ENCODE assay signal across 14 cellular contexts in genomic region chr5:111734013-111734412, GRCh38. TPM values are rescaled to one million over a fixed set of nuclear protein-coding genes. Genes with fewer than 3 reads are reported as not detected.
DNase-seq lines count a peak whose midpoint lies in the region; ATAC-seq and TF ChIP-seq lines count a peak whose summit lies in the region.
"Had no signal": no experiment of that assay in that cellular context is flagged by ENCODE, and none has a peak within 500 bp of the region (broad histone marks: within the 10 kb centered on the region; RNA-seq: fewer than 3 reads in every experiment).

No MANE protein-coding gene starts in this region.

- no peaks in the 10 kb centered on the region for H3K36me3 ChIP-seq in right lobe of liver

- H3K9me3 Mint-ChIP-seq in type B pancreatic cell: peaks cover 8% of the 10 kb centered on the region

- H3K4me3 ChIP-seq in choroid plexus epithelial cell (ENCODE audit: low read depth, low read length) (no peak overlapping the region), right lobe of liver (no peak overlapping the region)
- H3K4me3 ChIP-seq: BLaER1 treated with 17β-estradiol and CSF1 and Interleukin-3, amounts not matched to agents 10 nM and 100 nM; GM12878 had no signal

- ATAC-seq in Right ventricle myocardium superior (ENCODE audit: poor library complexity): peak; percentile 39
- ATAC-seq in right lobe of liver: peak; percentile 3 to 31 (median 18)
- no peak for ATAC-seq in GM21737 (IDR thresholded peaks at IDR 0.05; ENCODE audit: unreplicated experiment)
- no peak for ATAC-seq in HG02610 (IDR thresholded peaks at IDR 0.05; ENCODE audit: unreplicated experiment)
- ATAC-seq: GM12878 had no signal

- peaks cover 0 to 50% (median 25%) of the 10 kb centered on the region in 4 donors for H3K4me1 ChIP-seq in right lobe of liver

- H3K4me3 Mint-ChIP-seq in type B pancreatic cell: peak overlapping the region; percentile 30

- H3K27me3 Mint-ChIP-seq in type B pancreatic cell: no peaks in the 10 kb centered on the region

- H3K4me1 Mint-ChIP-seq in type B pancreatic cell (ENCODE audit: unreplicated experiment): peaks cover 30% of the 10 kb centered on the region

- peak overlapping the region; percentile 41 for H3K27ac Mint-ChIP-seq in type B pancreatic cell

- peaks cover 68% of the 10 kb centered on the region for H3K36me3 Mint-ChIP-seq in type B pancreatic cell

- no peaks in the 10 kb centered on the region for H3K9me3 ChIP-seq in right lobe of liver
- H3K9me3 ChIP-seq: BLaER1 treated with 17β-estradiol and CSF1 and Interleukin-3, amounts not matched to agents 10 nM and 100 nM had no signal

- intact Hi-C loops in Right ventricle myocardium superior (cut with DNase I) (no loop called here), cardiac septum (cut with DNase I) (no loop called here), right lobe of liver (cut with DNase I) (no loop called here), posterior vena cava (cut with DNase I) (no loop called here)

- peak overlapping the region in 1 of 3 donors; percentile 25 for H3K27ac ChIP-seq in right lobe of liver
- H3K27ac ChIP-seq: BLaER1 treated with 17β-estradiol and CSF1 and Interleukin-3, amounts not matched to agents 10 nM and 100 nM had no signal

- H3K27me3 ChIP-seq in right lobe of liver: no peaks in the 10 kb centered on the region
- H3K27me3 ChIP-seq: BLaER1 treated with 17β-estradiol and CSF1 and Interleukin-3, amounts not matched to agents 10 nM and 100 nM had no signal

- no peak for TF ChIP-seq CTCF in choroid plexus epithelial cell (conservative IDR thresholded peaks at IDR 0.05; ENCODE audit: low read depth, low read length)
- no peak for TF ChIP-seq CTCF in right lobe of liver (IDR thresholded peaks at IDR 0.05)
- no peak for TF ChIP-seq CTCF in type B pancreatic cell (conservative IDR thresholded peaks at IDR 0.05)

- 100% methylated on average over 2 of the region's 6 CpGs for WGBS in right lobe of liver (ENCODE audit: insufficient coverage, low coverage, low lambda C conversion rate, missing lambda C conversion rate)

- TF ChIP-seq POLR2A in right lobe of liver (IDR thresholded peaks at IDR 0.05): no peak

- DNase-seq in Right ventricle myocardium superior (no peak), cardiac septum (ENCODE audit: low spot score) (no peak), choroid plexus epithelial cell (ENCODE audit: low read depth) (peak; percentile 63), right lobe of liver (no peak), type B pancreatic cell (ENCODE audit: extremely low spot score, unreplicated experiment) (no peak), posterior vena cava (ENCODE audit: low spot score) (no peak)
- DNase-seq: effector CD8-positive, alpha-beta T cell; Kasumi-1; NCI-H748 treated with DMSO at 0.1 percent for 48 hours; occipital lobe had no signal

RNA-seq across cellular contexts. Expression of gene NREP, which starts 23.0 kb away (rescaled TPM):
- 21.6 TPM for total RNA-seq in Right ventricle myocardium superior
- 24.1 TPM for total RNA-seq in cardiac septum
- 10 to 100 TPM in 1 of 6 experiments, 1 to 10 TPM in 5; 2.2 to 24.6 (median 7.7) TPM for total RNA-seq in right lobe of liver
- 139 and 462 TPM in 2 replicates for total RNA-seq in type B pancreatic cell (ENCODE audit: low replicate concordance)
- total RNA-seq in posterior vena cava: 10 to 100 TPM; 37.1 to 42.2 TPM

Comparison
In these comparisons a context has a peak if more than half of its experiments do, and no peak if none do; other contexts are left out.
1. ATAC-seq: peak in Right ventricle myocardium superior (single experiment) and right lobe of liver (4 of 4); none in GM21737 (single experiment) and HG02610 (single experiment).